In genomic region chr14:77681196-77682157, GRCh38 we compare ENCODE assay signal across 14 cellular contexts. TPM values are rescaled to one million over a fixed set of nuclear protein-coding genes. Genes with fewer than 3 reads are reported as not detected.
DNase-seq lines count a peak whose midpoint lies in the region; ATAC-seq and TF ChIP-seq lines count a peak whose summit lies in the region.
"Had no signal": no experiment of that assay in that cellular context is flagged by ENCODE, and none has a peak within 500 bp of the region (broad histone marks: within the 10 kb centered on the region; RNA-seq: fewer than 3 reads in every experiment).

No MANE protein-coding gene starts in this region.

- no peak overlapping the region for H3K4me3 Mint-ChIP-seq in stimulated activated effector memory CD8-positive, alpha-beta T cell treated with anti-CD3 and anti-CD28 coated beads, Interleukin-12 subunit alpha, Interleukin-12 subunit beta, amount 100 ng/mL, for 72 hours
- H3K4me3 Mint-ChIP-seq: activated B cell treated with CpG ODN at 0.5 μM for 24 hours had no signal

- TF ChIP-seq EP300 in ovary (IDR thresholded peaks at IDR 0.05): no peak

- no peak overlapping the region for H3K4me3 ChIP-seq in right cardiac atrium (ENCODE audit: low read length)
- H3K4me3 ChIP-seq in hepatocyte: no peak overlapping the region
- no peak overlapping the region for H3K4me3 ChIP-seq in ovary
- H3K4me3 ChIP-seq: BLaER1, GM12878, MG63 had no signal

- no peak overlapping the region for H3K27ac Mint-ChIP-seq in stimulated activated effector memory CD8-positive, alpha-beta T cell treated with anti-CD3 and anti-CD28 coated beads, Interleukin-12 subunit alpha, Interleukin-12 subunit beta, amount 100 ng/mL, for 72 hours
- H3K27ac Mint-ChIP-seq: activated B cell treated with CpG ODN at 0.5 μM for 24 hours had no signal

- DNase-seq in left ventricle myocardium superior (no peak), right cardiac atrium (no peak), hepatocyte (ENCODE audit: low spot score) (peak; percentile 50), ovary (no peak), ACHN (no peak)
- DNase-seq in stimulated activated effector memory CD8-positive, alpha-beta T cell treated with anti-CD3 and anti-CD28 coated beads, Interleukin-12 subunit alpha, Interleukin-12 subunit beta, amount 100 ng/mL, for 72 hours (ENCODE audit: low spot score in 2 of 2): no peak
- DNase-seq: activated B cell treated with CpG ODN at 0.5 μM for 24 hours; activated effector memory CD4-positive, alpha-beta T cell treated with Interleukin-2 at 50 U/mL for 16 hours; effector CD4-positive, alpha-beta T cell; MG63 had no signal

- H3K9me3 ChIP-seq in right cardiac atrium (ENCODE audit: control insufficient read depth, low read length) (no peaks in the 10 kb centered on the region), hepatocyte (ENCODE audit: low read depth) (no peaks in the 10 kb centered on the region), ovary (no peaks in the 10 kb centered on the region)
- H3K9me3 ChIP-seq: BLaER1, MG63 had no signal

- ATAC-seq in left ventricle myocardium superior: peak; percentile 49
- no peak for ATAC-seq in right cardiac atrium
- ATAC-seq in stimulated activated effector memory CD8-positive, alpha-beta T cell treated with anti-CD3 and anti-CD28 coated beads, Interleukin-12 subunit alpha, Interleukin-12 subunit beta, amount 100 ng/mL, for 72 hours: no peak
- no peak for ATAC-seq in HG03159 (IDR thresholded peaks at IDR 0.05; ENCODE audit: unreplicated experiment)
- ATAC-seq: GM12878 had no signal

- H3K4me1 Mint-ChIP-seq in stimulated activated effector memory CD8-positive, alpha-beta T cell treated with anti-CD3 and anti-CD28 coated beads, Interleukin-12 subunit alpha, Interleukin-12 subunit beta, amount 100 ng/mL, for 72 hours: peaks cover 6% of the 10 kb centered on the region
- H3K4me1 Mint-ChIP-seq: activated B cell treated with CpG ODN at 0.5 μM for 24 hours had no signal

- H3K27me3 ChIP-seq in right cardiac atrium (ENCODE audit: control insufficient read depth, insufficient read depth) (no peaks in the 10 kb centered on the region), hepatocyte (no peaks in the 10 kb centered on the region), ovary (no peaks in the 10 kb centered on the region)
- H3K27me3 ChIP-seq: BLaER1, MG63 had no signal

- H3K9me3 Mint-ChIP-seq in stimulated activated effector memory CD8-positive, alpha-beta T cell treated with anti-CD3 and anti-CD28 coated beads, Interleukin-12 subunit alpha, Interleukin-12 subunit beta, amount 100 ng/mL, for 72 hours: no peaks in the 10 kb centered on the region
- H3K9me3 Mint-ChIP-seq: activated B cell treated with CpG ODN at 0.5 μM for 24 hours had no signal

- H3K9me2 ChIP-seq in hepatocyte (replicated peaks; ENCODE audit: insufficient read depth): no peaks in the 10 kb centered on the region

- H3K36me3 ChIP-seq in hepatocyte (replicated peaks; ENCODE audit: insufficient read depth, low read depth) (no peaks in the 10 kb centered on the region), ovary (no peaks in the 10 kb centered on the region)
- H3K36me3 ChIP-seq: MG63 had no signal

- intact Hi-C loops in left ventricle myocardium superior (cut with micrococcal nuclease) (no loop called here), right cardiac atrium (cut with DNase I) (no loop called here), ovary (cut with DNase I) (no loop called here)

- in situ Hi-C loops in ACHN (cut with HindIII; ENCODE audit: low pct_ligation_motif_present, low pct_unique_long_range_greater_than_20kb, low sequenced_read_pairs): no loop called here

- peak overlapping the region; percentile 37 for H3K4me2 ChIP-seq in hepatocyte
- H3K4me2 ChIP-seq: BLaER1 had no signal

- TF ChIP-seq POLR2A in ovary (IDR thresholded peaks at IDR 0.05): no peak

- 93% methylated on average over 7 of the region's 7 CpGs for WGBS in right cardiac atrium
- WGBS in hepatocyte (ENCODE audit: low lambda C conversion rate, missing lambda C conversion rate): 83% methylated on average over 7 of the region's 7 CpGs
- WGBS in ovary, 3 donors: 73 to 91% (median 90%) methylated on average over 7 of the region's 7 CpGs

- H3K79me2 ChIP-seq in hepatocyte: no peaks in the 10 kb centered on the region

- no peaks in the 10 kb centered on the region for H3K4me1 ChIP-seq in right cardiac atrium (ENCODE audit: control insufficient read depth, insufficient read depth, low read length)
- peaks cover 6% of the 10 kb centered on the region for H3K4me1 ChIP-seq in hepatocyte (ENCODE audit: insufficient read depth)
- no peaks in the 10 kb centered on the region for H3K4me1 ChIP-seq in ovary (ENCODE audit: insufficient read depth)
- H3K4me1 ChIP-seq: BLaER1 had no signal

- no peak overlapping the region for H2AFZ ChIP-seq in hepatocyte

- no peak for TF ChIP-seq CTCF in VCaP (conservative IDR thresholded peaks at IDR 0.05)
- TF ChIP-seq CTCF in hepatocyte (IDR thresholded peaks at IDR 0.05; ENCODE audit: poor library complexity): no peak
- no peak for TF ChIP-seq CTCF in ovary (IDR thresholded peaks at IDR 0.05)

- peaks cover 65% of the 10 kb centered on the region for H3K36me3 Mint-ChIP-seq in stimulated activated effector memory CD8-positive, alpha-beta T cell treated with anti-CD3 and anti-CD28 coated beads, Interleukin-12 subunit alpha, Interleukin-12 subunit beta, amount 100 ng/mL, for 72 hours

- H4K20me1 ChIP-seq in hepatocyte (ENCODE audit: insufficient read depth, poor library complexity, severe bottlenecking): no peaks in the 10 kb centered on the region
- H4K20me1 ChIP-seq: BLaER1 had no signal

- no peak overlapping the region for H3K27ac ChIP-seq in right cardiac atrium (ENCODE audit: low read length)
- peak overlapping the region; percentile 75 for H3K27ac ChIP-seq in VCaP
- H3K27ac ChIP-seq in hepatocyte: peak overlapping the region; percentile 84
- H3K27ac ChIP-seq in ovary: no peak overlapping the region
- H3K27ac ChIP-seq: BLaER1 had no signal

RNA-seq across cellular contexts. Expression of gene ALKBH1, which starts 26.3 kb away (rescaled TPM):
- total RNA-seq in left ventricle myocardium superior (12.8 TPM), right cardiac atrium (10 to 100 TPM in 2 of 4 donors, 1 to 10 TPM in 2; 7.2 to 10.5 (median 9.9) TPM), hepatocyte (9.0 and 11.8 TPM in 2 replicates), ovary (10 to 100 TPM in 3 of 7 donors, 1 to 10 TPM in 4; 8.4 to 13.3 (median 9.9) TPM)
- polyA plus RNA-seq in right cardiac atrium (8.3 TPM), hepatocyte (10.1 and 13.6 TPM in 2 replicates), ovary (10 to 100 TPM; 10.8 to 12.8 TPM)

RNA-seq across cellular contexts. Expression of gene SLIRP, which starts 26.4 kb away (rescaled TPM):
- total RNA-seq in left ventricle myocardium superior: 201 TPM
- 100 to 1,000 TPM; 152 to 167 (median 154) TPM for total RNA-seq in right cardiac atrium
- polyA plus RNA-seq in right cardiac atrium: 610 TPM
- 246 and 281 TPM in 2 replicates for total RNA-seq in hepatocyte
- polyA plus RNA-seq in hepatocyte: 411 and 425 TPM in 2 replicates
- 100 to 1,000 TPM in 2 of 7 donors, 10 to 100 TPM in 5; 61.6 to 142 (median 75.3) TPM for total RNA-seq in ovary
- 100 to 1,000 TPM in 1 of 2 donors, 10 to 100 TPM in 1; 88.4 to 146 TPM for polyA plus RNA-seq in ovary

Comparison
In these comparisons a context has a peak if more than half of its experiments do, and no peak if none do; other contexts are left out.
1. H3K27ac ChIP-seq: peak in VCaP (single experiment) and hepatocyte (single experiment); none in right cardiac atrium (single experiment) and ovary (0 of 2).